ENCODE assay signal across 1 cellular context in genomic region chrX:7987160-7987992, GRCh38.
TF ChIP-seq lines count a peak whose summit lies in the region.

No MANE protein-coding gene starts in this region.

TF ChIP-seq in SK-N-SH, 30 proteins besides CTCF, POLR2A, EP300 and RAD21 (continued from another document):
- TF ChIP-seq USF2 (IDR thresholded peaks at IDR 0.05; ENCODE audit: borderline replicate concordance, low read depth, low read length) (no peak), TAF1 (IDR thresholded peaks at IDR 0.05; ENCODE audit: borderline replicate concordance, low read depth, low read length) (no peak), MXI1 (IDR thresholded peaks at IDR 0.05; ENCODE audit: low read depth, low read length) (no peak)
